ENCODE assay signal across 18 cellular contexts in genomic region chrX:123188081-123188480, GRCh38. TPM values are rescaled to one million over a fixed set of nuclear protein-coding genes. Genes with fewer than 3 reads are reported as not detected.
"Had no signal": no experiment of that assay in that cellular context is flagged by ENCODE, and none has a peak within 500 bp of the region (broad histone marks: within the 10 kb centered on the region; RNA-seq: fewer than 3 reads in every experiment).

No MANE protein-coding gene starts in this region.

- H3K4me1 ChIP-seq: testis, upper lobe of right lung had no signal

- H3K27me3 ChIP-seq: ovary, testis, upper lobe of right lung had no signal

- H3K9me3 ChIP-seq: ovary, testis, upper lobe of right lung had no signal

- H3K4me3 Mint-ChIP-seq: activated CD4-positive, alpha-beta T cell treated with anti-CD3 and anti-CD28 coated beads, Interleukin-2, amount 10 ng/mL, durations not matched to agents 24 days and 14 days; activated naive CD4-positive, alpha-beta T cell treated with anti-CD3 and anti-CD28 coated beads, Interleukin-2, amount 50 U/mL, for 24 hours; mesothelial cell of epicardium; neural crest cell; stimulated activated naive CD8-positive, alpha-beta T cell treated with anti-CD3 and anti-CD28 coated beads, Interleukin-15, Interleukin-2, amounts not matched to agents 100 ng/mL and 50 ng/mL, for 24 hours; T-cell had no signal

- H3K4me3 ChIP-seq: ovary, testis, upper lobe of right lung had no signal

- H3K9me3 Mint-ChIP-seq: activated naive CD4-positive, alpha-beta T cell treated with anti-CD3 and anti-CD28 coated beads, Interleukin-2, amount 50 U/mL, for 24 hours; activated T-helper 2 cell treated with anti-CD3 and anti-CD28 coated beads, Interferon-gamma antibody, Interleukin-2, Interleukin-4, amounts not matched to agents 10 μg/mL and 5 μg/mL and 100 μg/mL, durations not matched to agents 14 hours and 24 hours and 36 hours; neural crest cell; stimulated activated naive CD8-positive, alpha-beta T cell treated with anti-CD3 and anti-CD28 coated beads, Interleukin-15, Interleukin-2, amounts not matched to agents 100 ng/mL and 50 ng/mL, for 24 hours; T-cell had no signal

- H3K4me1 Mint-ChIP-seq: activated CD4-positive, alpha-beta T cell treated with anti-CD3 and anti-CD28 coated beads, Interleukin-2, amount 10 ng/mL, durations not matched to agents 24 days and 14 days had no signal

- H3K36me3 ChIP-seq: ovary, upper lobe of right lung had no signal

- DNase-seq: activated CD4-positive, alpha-beta T cell treated with anti-CD3 and anti-CD28 coated beads, Interleukin-2, amount 10 ng/mL, durations not matched to agents 24 days and 14 days; activated CD8-positive, alpha-beta memory T cell treated with anti-CD3 and anti-CD28 coated beads for 24 hours; activated T-cell treated with anti-CD3 and anti-CD28 coated beads for 4 hours; amniotic stem cell; hippocampal formation; ovary; stimulated activated CD4-positive, alpha-beta T cell treated with anti-CD3 and anti-CD28 coated beads, Interleukin-4, amount 100 ng/mL, for 24 hours; T-cell; T1000; testis; upper lobe of right lung had no signal

- ATAC-seq: T-cell, upper lobe of right lung had no signal

- H3K36me3 Mint-ChIP-seq: activated naive CD4-positive, alpha-beta T cell treated with anti-CD3 and anti-CD28 coated beads, Interleukin-2, amount 50 U/mL, for 24 hours; mesothelial cell of epicardium; T-cell had no signal

- H3K27ac ChIP-seq: ovary, testis, upper lobe of right lung had no signal

- H3K27ac Mint-ChIP-seq: activated CD4-positive, alpha-beta T cell treated with anti-CD3 and anti-CD28 coated beads, Interleukin-2, amount 10 ng/mL, durations not matched to agents 24 days and 14 days; activated naive CD4-positive, alpha-beta T cell treated with anti-CD3 and anti-CD28 coated beads, Interleukin-2, amount 50 U/mL, for 24 hours; activated T-helper 2 cell treated with anti-CD3 and anti-CD28 coated beads, Interferon-gamma antibody, Interleukin-2, Interleukin-4, amounts not matched to agents 10 μg/mL and 5 μg/mL and 100 μg/mL, durations not matched to agents 14 hours and 24 hours and 36 hours; mesothelial cell of epicardium; stimulated activated naive CD8-positive, alpha-beta T cell treated with anti-CD3 and anti-CD28 coated beads, Interleukin-15, Interleukin-2, amounts not matched to agents 100 ng/mL and 50 ng/mL, for 24 hours; T-cell had no signal

RNA-seq across cellular contexts. Expression of gene GRIA3, which starts 4.0 kb away (rescaled TPM):
- total RNA-seq: activated CD4-positive, alpha-beta T cell treated with anti-CD3 and anti-CD28 coated beads, Interleukin-2, amount 10 ng/mL, durations not matched to agents 24 days and 14 days; activated T-helper 2 cell treated with anti-CD3 and anti-CD28 coated beads, Interferon-gamma antibody, Interleukin-2, Interleukin-4, amounts not matched to agents 10 μg/mL and 5 μg/mL and 100 μg/mL, durations not matched to agents 14 hours and 24 hours and 36 hours; chondrocyte; myocyte; upper lobe of right lung had no signal
